18 cellular contexts compared by ENCODE assay signal in the genomic region with DNA sequence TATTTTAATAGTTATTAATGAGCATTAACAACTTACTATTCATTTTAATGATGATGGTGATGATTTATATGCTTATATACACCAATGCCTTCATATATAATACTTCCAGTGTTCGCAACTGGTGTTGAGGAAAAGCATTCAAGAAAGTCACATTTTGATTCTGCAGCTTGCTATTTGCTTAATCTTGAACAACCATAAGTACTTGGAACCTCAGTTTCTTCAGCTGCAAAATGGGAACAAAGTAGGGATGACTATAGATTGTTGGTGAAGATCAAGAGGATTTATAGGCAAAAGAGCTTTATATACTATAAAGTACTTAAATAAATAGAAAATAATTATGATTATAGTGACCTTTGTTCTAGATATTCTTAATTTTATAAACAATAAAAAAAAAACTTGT. TPM values are rescaled to one million over a fixed set of nuclear protein-coding genes. Genes with fewer than 3 reads are reported as not detected.
DNase-seq lines count a peak whose midpoint lies in the region; ATAC-seq and TF ChIP-seq lines count a peak whose summit lies in the region.
"Had no signal": no experiment of that assay in that cellular context is flagged by ENCODE, and none has a peak within 500 bp of the region (broad histone marks: within the 10 kb centered on the region; RNA-seq: fewer than 3 reads in every experiment).

No MANE protein-coding gene starts in this region.

- H3K4me3 Mint-ChIP-seq in CD4-positive, alpha-beta T cell: no peak overlapping the region
- peak overlapping the region; percentile 14 for H3K4me3 Mint-ChIP-seq in activated naive CD8-positive, alpha-beta T cell treated with anti-CD3 and anti-CD28 coated beads for 36 hours
- peak overlapping the region; percentile 20 to 99 (median 90) for H3K4me3 Mint-ChIP-seq in naive B cell
- no peak overlapping the region for H3K4me3 Mint-ChIP-seq in GM23338
- H3K4me3 Mint-ChIP-seq: mesothelial cell of epicardium had no signal

- H3K4me2 ChIP-seq in GM23338: no peak overlapping the region

- H2AFZ ChIP-seq in GM23338: no peak overlapping the region

- H3K79me2 ChIP-seq in GM23338 (replicated peaks; ENCODE audit: insufficient read depth): no peaks in the 10 kb centered on the region; the same call in 1 of the 2 replicates

- no peaks in the 10 kb centered on the region for H4K20me1 ChIP-seq in GM23338 (replicated peaks; ENCODE audit: insufficient read depth)

- CTCF ChIA-PET in CD4-positive, alpha-beta T cell (lab: Charles Lee): interaction anchor here (0.5 to 2.3 kb wide), 8 partner anchors 9 to 339 kb away, joined by 3 to 13 read pairs (median 4); no protein-coding TSS in a partner anchor

- H3K9me2 ChIP-seq in GM23338 (ENCODE audit: insufficient read depth): no peaks in the 10 kb centered on the region

- intact Hi-C loops in CD4-positive, alpha-beta T cell (cut with DNase I, micrococcal nuclease): loop anchor here in 1 of 2 experiments (2.0 to 10.0 kb wide), 2 partner anchors 33 to 909 kb away; partner anchors contain the start of gene EGR2

- no peaks in the 10 kb centered on the region for H3K27me3 ChIP-seq in CD4-positive, alpha-beta T cell (ENCODE audit: control insufficient read depth, insufficient read depth, low read length)
- peaks cover 11% of the 10 kb centered on the region for H3K27me3 ChIP-seq in GM23338 (ENCODE audit: insufficient read depth)
- H3K27me3 ChIP-seq: SJCRH30 had no signal

- peaks cover 36% of the 10 kb centered on the region for H3K36me3 Mint-ChIP-seq in CD4-positive, alpha-beta T cell (ENCODE audit: low read depth)
- H3K36me3 Mint-ChIP-seq in activated naive CD8-positive, alpha-beta T cell treated with anti-CD3 and anti-CD28 coated beads for 36 hours: peaks cover 46% of the 10 kb centered on the region
- H3K36me3 Mint-ChIP-seq in naive B cell (peaks cover 19 to 24% of the 10 kb centered on the region in 2 donors), GM23338 (ENCODE audit: low read depth) (no peaks in the 10 kb centered on the region; the same call in 2 of the 3 replicates)

- H3F3A ChIP-seq in GM23338 (replicated peaks; ENCODE audit: low read depth): no peaks in the 10 kb centered on the region

- DNase-seq in CD4-positive, alpha-beta T cell: no peak
- DNase-seq in activated naive CD8-positive, alpha-beta T cell treated with anti-CD3 and anti-CD28 coated beads for 36 hours: no peak
- no peak for DNase-seq in naive B cell
- DNase-seq in caudate nucleus (lab: John Stamatoyannopoulos, UW): no peak
- DNase-seq in GM23338 (ENCODE audit: low spot score): no peak
- DNase-seq: activated CD4-positive, alpha-beta T cell treated with anti-CD3 and anti-CD28 coated beads for 48 hours; activated T-cell treated with anti-CD3 and anti-CD28 coated beads for 4 hours; amniotic stem cell; GOT3; hypothalamus; KBM-7; NCI-H2029 treated with DMSO at 0.1 percent for 48 hours; NCI-H526; SJCRH30 had no signal

- H3K27me3 Mint-ChIP-seq in CD4-positive, alpha-beta T cell: no peaks in the 10 kb centered on the region
- H3K27me3 Mint-ChIP-seq in activated naive CD8-positive, alpha-beta T cell treated with anti-CD3 and anti-CD28 coated beads for 36 hours: no peaks in the 10 kb centered on the region
- H3K27me3 Mint-ChIP-seq in naive B cell (no peaks in the 10 kb centered on the region), GM23338 (ENCODE audit: insufficient read depth, low read depth, poor library complexity) (peaks cover 19% of the 10 kb centered on the region)

- H3K9me3 Mint-ChIP-seq in CD4-positive, alpha-beta T cell: no peaks in the 10 kb centered on the region
- H3K9me3 Mint-ChIP-seq in activated naive CD8-positive, alpha-beta T cell treated with anti-CD3 and anti-CD28 coated beads for 36 hours: no peaks in the 10 kb centered on the region
- H3K9me3 Mint-ChIP-seq in naive B cell (peaks cover 0 to 3% (median 0%) of the 10 kb centered on the region in 7 donors), GM23338 (no peaks in the 10 kb centered on the region)
- H3K9me3 Mint-ChIP-seq: mesothelial cell of epicardium had no signal

- no peak overlapping the region for H3K4me3 ChIP-seq in GM23338
- H3K4me3 ChIP-seq: SJCRH30 had no signal

- POLR2A ChIA-PET in CD4-positive, alpha-beta T cell (lab: Charles Lee): interaction anchor here (0.6 to 2.0 kb wide), 6 partner anchors 9 to 240 kb away, joined by 3 to 11 read pairs (median 4); no protein-coding TSS in a partner anchor

- peaks cover 51% of the 10 kb centered on the region for H3K4me1 Mint-ChIP-seq in CD4-positive, alpha-beta T cell (ENCODE audit: low read depth)
- peaks cover 30% of the 10 kb centered on the region for H3K4me1 Mint-ChIP-seq in activated naive CD8-positive, alpha-beta T cell treated with anti-CD3 and anti-CD28 coated beads for 36 hours
- H3K4me1 Mint-ChIP-seq in naive B cell: peaks cover 33 to 48% (median 35%) of the 10 kb centered on the region in 3 donors
- H3K4me1 Mint-ChIP-seq in GM23338: peaks cover 14% of the 10 kb centered on the region

- ATAC-seq in CD4-positive, alpha-beta T cell (ENCODE audit: poor library complexity): no peak
- ATAC-seq in naive B cell (ENCODE audit: low read depth in 2 of 2) (no peak), GM23338 (no peak), GM21360 (IDR thresholded peaks at IDR 0.05; ENCODE audit: unreplicated experiment) (no peak), GM18867 (IDR thresholded peaks at IDR 0.05; ENCODE audit: unreplicated experiment) (no peak)

- H3K4me1 ChIP-seq in GM23338 (ENCODE audit: insufficient read depth): peaks cover 7% of the 10 kb centered on the region
- H3K4me1 ChIP-seq: SJCRH30 had no signal

- peak overlapping the region; percentile 96; the same call in 1 of the 2 replicates for H3K27ac ChIP-seq in 22Rv1
- no peak overlapping the region for H3K27ac ChIP-seq in CD4-positive, alpha-beta T cell (ENCODE audit: low read depth, low read length)
- no peak overlapping the region for H3K27ac ChIP-seq in caudate nucleus (ENCODE audit: low read depth, low read length)
- no peak overlapping the region for H3K27ac ChIP-seq in GM23338 (ENCODE audit: low read depth)
- H3K27ac ChIP-seq: SJCRH30 had no signal

- no peaks in the 10 kb centered on the region for H3K36me3 ChIP-seq in GM23338 (ENCODE audit: insufficient read depth)
- H3K36me3 ChIP-seq: SJCRH30 had no signal

- H3K27ac Mint-ChIP-seq in CD4-positive, alpha-beta T cell: peak overlapping the region; percentile 91
- H3K27ac Mint-ChIP-seq in activated naive CD8-positive, alpha-beta T cell treated with anti-CD3 and anti-CD28 coated beads for 36 hours: no peak overlapping the region
- H3K27ac Mint-ChIP-seq in naive B cell (peak overlapping the region in 4 of 6 donors; percentile 53 to 97 (median 86)), GM23338 (no peak overlapping the region)

- H3K9me3 ChIP-seq in CD4-positive, alpha-beta T cell (ENCODE audit: control insufficient read depth, low read length): no peaks in the 10 kb centered on the region
- H3K9me3 ChIP-seq: SJCRH30 had no signal

- TF ChIP-seq CTCF in 22Rv1 (IDR thresholded peaks at IDR 0.05): no peak
- TF ChIP-seq CTCF in CD4-positive, alpha-beta T cell (IDR thresholded peaks at IDR 0.05): no peak
- TF ChIP-seq CTCF in GM23338 (conservative IDR thresholded peaks at IDR 0.05; ENCODE audit: low read depth in 2 of 2): no peak

TF ChIP-seq in GM23338, 12 proteins besides CTCF, POLR2A, EP300 and RAD21 (continues in another document):
- TF ChIP-seq EZH2phosphoT487 (IDR thresholded peaks at IDR 0.05; ENCODE audit: unreplicated experiment): no peak

RNA-seq across cellular contexts. Expression of gene ARID5B, which starts 4.3 kb away (rescaled TPM):
- total RNA-seq in CD4-positive, alpha-beta T cell: 10 to 100 TPM; 49.2 to 51.3 TPM
- 10 to 100 TPM; 16.5 to 17.1 TPM for total RNA-seq in activated naive CD8-positive, alpha-beta T cell treated with anti-CD3 and anti-CD28 coated beads for 36 hours
- 100 to 1,000 TPM in 5 of 6 donors, 10 to 100 TPM in 1; 68.6 to 165 (median 122) TPM for polyA plus RNA-seq in naive B cell (ENCODE audit: low read depth in 6 of 6)
- total RNA-seq in GM23338 (2014; rRNA removed; shearing (Covaris generic)): 1.3 and 1.5 TPM in 2 replicates
- 1.6 and 2.2 TPM in 2 replicates for polyA plus RNA-seq in GM23338 (2016; fragmentation: Nextera tagmentation; extraction: Ambion mirVana)

Comparison
In these comparisons a context has a peak if more than half of its experiments do, and no peak if none do; other contexts are left out.
1. H3K27ac Mint-ChIP-seq: peak in CD4-positive, alpha-beta T cell (single experiment) and naive B cell (4 of 6); none in activated naive CD8-positive, alpha-beta T cell treated with anti-CD3 and anti-CD28 coated beads for 36 hours (single experiment) and GM23338 (single experiment).
2. H3K4me3 Mint-ChIP-seq: peak in activated naive CD8-positive, alpha-beta T cell treated with anti-CD3 and anti-CD28 coated beads for 36 hours (single experiment) and naive B cell (8 of 8); none in CD4-positive, alpha-beta T cell (single experiment) and GM23338 (single experiment).